In the genomic region with DNA sequence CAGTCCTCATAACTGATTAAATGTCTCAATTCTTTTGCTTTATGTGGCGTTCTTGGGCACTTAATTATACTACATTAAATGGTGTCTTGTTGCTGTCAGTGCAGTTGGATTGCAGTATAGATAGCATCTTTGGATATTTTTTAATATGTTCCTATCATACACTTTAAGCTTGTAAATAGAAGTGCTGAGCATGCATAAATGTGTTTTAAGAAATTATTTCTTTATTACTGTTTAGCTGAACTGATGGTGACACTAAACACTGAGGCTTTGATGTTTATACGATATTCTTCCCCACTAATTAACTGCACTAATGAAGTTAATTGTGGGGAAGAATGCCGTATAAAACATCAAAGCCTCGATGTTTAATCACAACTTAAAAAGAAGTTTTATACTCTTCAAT, we compare ENCODE assay signal across 26 cellular contexts.
"Had no signal": no experiment of that assay in that cellular context is flagged by ENCODE, and none has a peak within 500 bp of the region (broad histone marks: within the 10 kb centered on the region; RNA-seq: fewer than 3 reads in every experiment).

No MANE protein-coding gene starts in this region.

- H3K27me3 Mint-ChIP-seq: memory B cell; stimulated activated memory B cell treated with anti-CD40 and anti-IgM and Interleukin-4, amounts not matched to agents 10 μg/mL and 1 μg/mL and 100 μg/mL, for 72 hours had no signal

- H3K4me3 Mint-ChIP-seq: memory B cell; nephron; neural progenitor cell; stimulated activated memory B cell treated with anti-CD40 and anti-IgM and Interleukin-4, amounts not matched to agents 10 μg/mL and 1 μg/mL and 100 μg/mL, for 72 hours had no signal

- H3K4me1 ChIP-seq: colonic mucosa, parathyroid adenoma, testis, upper lobe of left lung had no signal

- DNase-seq: colonic mucosa; dermis blood vessel endothelial cell; effector memory CD4-positive, alpha-beta T cell; erythroblast; gastrocnemius medialis; head of caudate nucleus; kidney; stimulated activated CD4-positive, alpha-beta T cell treated with anti-CD3 and anti-CD28 coated beads, Interleukin-12 subunit alpha, Interleukin-12 subunit beta, amount 100 ng/mL, for 4 hours; stimulated activated CD4-positive, alpha-beta T cell treated with anti-CD3 and anti-CD28 coated beads, Interleukin-1b, Interleukin-23, amount 100 ng/mL, for 48 hours; stimulated activated CD4-positive, alpha-beta T cell treated with anti-CD3 and anti-CD28 coated beads, Interleukin-4, amount 100 ng/mL, for 24 hours; stimulated activated naive CD8-positive, alpha-beta T cell treated with anti-CD3 and anti-CD28 coated beads, Interleukin-15, Interleukin-2, amounts not matched to agents 100 U/mL and 50 U/mL, for 24 hours; substantia nigra; testis; tibial artery; upper lobe of left lung had no signal

- H3K4me2 ChIP-seq: neural progenitor cell, smooth muscle cell had no signal

- H3K27me3 ChIP-seq: colonic mucosa, gastrocnemius medialis, neural progenitor cell, testis, tibial artery, upper lobe of left lung had no signal

- H3K4me3 ChIP-seq: colonic mucosa, gastrocnemius medialis, lung, neural progenitor cell, smooth muscle cell, testis, tibial artery, upper lobe of left lung had no signal

- ATAC-seq: gastrocnemius medialis; left lobe of liver; sciatic nerve; stimulated activated memory B cell treated with anti-CD40 and anti-IgM and Interleukin-4, amounts not matched to agents 10 μg/mL and 1 μg/mL and 100 μg/mL, for 72 hours; stimulated activated naive CD8-positive, alpha-beta T cell treated with anti-CD3 and anti-CD28 coated beads, Interleukin-15, Interleukin-2, amounts not matched to agents 100 U/mL and 50 U/mL, for 24 hours had no signal

- H3K27ac ChIP-seq: colonic mucosa, gastrocnemius medialis, neural progenitor cell, parathyroid adenoma, testis, upper lobe of left lung had no signal

- H3K9ac ChIP-seq: neural progenitor cell, parathyroid adenoma had no signal

- H3K79me2 ChIP-seq: parathyroid adenoma had no signal

- H3K27ac Mint-ChIP-seq: memory B cell; nephron; neural progenitor cell; progenitor cell of endocrine pancreas; stimulated activated memory B cell treated with anti-CD40 and anti-IgM and Interleukin-4, amounts not matched to agents 10 μg/mL and 1 μg/mL and 100 μg/mL, for 72 hours had no signal

- H2AFZ ChIP-seq: neural progenitor cell, parathyroid adenoma had no signal

- H3K9me3 ChIP-seq: colonic mucosa, gastrocnemius medialis, testis, tibial artery, upper lobe of left lung had no signal

- H3K36me3 ChIP-seq: colonic mucosa, gastrocnemius medialis, neural progenitor cell, tibial artery, upper lobe of left lung had no signal

- FAIRE-seq: kidney, urothelium cell line had no signal

- H3K9me3 Mint-ChIP-seq: memory B cell, nephron had no signal
